ENCODE assay signal across 8 cellular contexts in genomic region chr16:234468-235305, GRCh38. TPM values are rescaled to one million over a fixed set of nuclear protein-coding genes. Genes with fewer than 3 reads are reported as not detected.
A peak's percentile ranks its signal among the peaks of the same experiment; 100 is the strongest.
DNase-seq lines count a peak whose midpoint lies in the region; ATAC-seq and TF ChIP-seq lines count a peak whose summit lies in the region.

Gene FAM234A (plus strand): TSS chr16:234821. CDS start chr16:254414, 19,593 bp downstream.

- peak in 2 of 4 donors; percentile 51 to 59 for TF ChIP-seq EP300 in upper lobe of left lung (IDR thresholded peaks at IDR 0.05)

- ATAC-seq in HG02870 (IDR thresholded peaks at IDR 0.05; ENCODE audit: unreplicated experiment): peak; percentile 82
- peak; percentile 88 to 90 (median 89) for ATAC-seq in T-cell (replicated peaks in 1 of 4)
- ATAC-seq in heart right ventricle: peak; percentile 93 to 98 (median 96)
- ATAC-seq in upper lobe of left lung (ENCODE audit: low FRiP score in 2 of 2): peak; percentile 96 to 98

- TF ChIP-seq POLR2A in upper lobe of left lung (IDR thresholded peaks at IDR 0.05): peak; percentile 57 to 98 (median 94)

- H3K4me3 Mint-ChIP-seq in T-cell: peak within 1 kb of the TSS; percentile 82 to 97 (median 86)

- POLR2A ChIA-PET in T-cell (lab: Charles Lee): interaction anchor here (0.5 to 1.0 kb wide), 5 partner anchors 14 to 136 kb away, joined by 3 to 7 read pairs (median 3); partner anchors contain the start of gene MRPL28 (in 1 of the 2)

- in situ Hi-C loops in GM13977 (cut with MboI; ENCODE audit: low pct_unique_long_range_greater_than_20kb, low sequenced_read_pairs, unreplicated experiment): no loop called here

- H3K27me3 ChIP-seq in heart right ventricle: no peaks in the 10 kb centered on the region
- no peaks in the 10 kb centered on the region for H3K27me3 ChIP-seq in upper lobe of left lung

- DNase-seq in GM13977 (ENCODE audit: low spot score): peak; percentile 97
- DNase-seq in NCI-H146 (lab: John Stamatoyannopoulos, UW): peak; percentile 98
- DNase-seq in T-cell: peak; percentile 88 to 96 (median 93)
- DNase-seq in heart right ventricle: peak; percentile 93 to 94
- DNase-seq in posterior vena cava (ENCODE audit: low spot score): peak; percentile 98
- peak; percentile 96 to 99 for DNase-seq in upper lobe of left lung

- intact Hi-C loops in heart right ventricle (cut with DNase I) (loop anchor here in 3 of 10 donors (2.0 to 10.0 kb wide), 3 partner anchors 118 to 120 kb away; partner anchors contain the start of gene AXIN1 (in 3 of the 3)), posterior vena cava (cut with DNase I) (no loop called here)

- H3K4me1 ChIP-seq in heart right ventricle: peaks cover 0 to 25% (median 14%) of the 10 kb centered on the region in 9 donors
- H3K4me1 ChIP-seq in upper lobe of left lung: peaks cover 8 to 16% (median 9%) of the 10 kb centered on the region in 4 donors

- H3K36me3 ChIP-seq in heart right ventricle: peaks cover 0 to 11% (median 0%) of the 10 kb centered on the region in 9 donors
- no peaks in the 10 kb centered on the region for H3K36me3 ChIP-seq in upper lobe of left lung

- H3K27me3 Mint-ChIP-seq in T-cell: no peaks in the 10 kb centered on the region

- peak within 1 kb of the TSS; percentile 94 to 95 for H3K27ac Mint-ChIP-seq in T-cell

- peaks cover 12 to 18% (median 12%) of the 10 kb centered on the region in 3 donors for H3K4me1 Mint-ChIP-seq in T-cell

- peaks cover 4% of the 10 kb centered on the region for H3K36me3 Mint-ChIP-seq in T-cell

- CTCF ChIA-PET in T-cell (lab: Charles Lee): interaction anchor here (0.6 to 1.9 kb wide), 10 partner anchors 8 to 436 kb away, joined by 3 to 14 read pairs (median 3); partner anchors contain the start of gene AXIN1 (in 1 of the 2)

- TF ChIP-seq CTCF in GM13977 (IDR thresholded peaks at IDR 0.05; ENCODE audit: extremely low read depth, insufficient read depth, missing control alignments) (peak; percentile 46), heart right ventricle (IDR thresholded peaks at IDR 0.05) (peak; percentile 14 to 66 (median 47)), upper lobe of left lung (IDR thresholded peaks at IDR 0.05) (peak in 4 of 6 experiments; percentile 29 to 66 (median 57))

- H3K9me3 ChIP-seq in heart right ventricle: no peaks in the 10 kb centered on the region
- no peaks in the 10 kb centered on the region for H3K9me3 ChIP-seq in upper lobe of left lung

- H3K4me3 ChIP-seq in heart right ventricle: peak within 1 kb of the TSS; percentile 72 to 98 (median 90)
- peak within 1 kb of the TSS; percentile 77 to 100 (median 84) for H3K4me3 ChIP-seq in upper lobe of left lung

- WGBS in adipose tissue, 3 donors: 0% methylated on average over 60 to 85 of the region's 85 CpGs
- 1% methylated on average over 67 to 85 of the region's 85 CpGs for WGBS in heart right ventricle, 2 donors
- WGBS in upper lobe of left lung, 2 donors: 1 to 2% methylated on average over 29 to 57 of the region's 85 CpGs

- H3K27ac ChIP-seq in adipose tissue (ENCODE audit: low read depth, low read length) (peak within 1 kb of the TSS; percentile 44), heart right ventricle (peak within 1 kb of the TSS; percentile 88 to 99 (median 96)), upper lobe of left lung (peak within 1 kb of the TSS; percentile 97 to 98 (median 98))

- H3K9me3 Mint-ChIP-seq in T-cell: no peaks in the 10 kb centered on the region

RNA-seq across cellular contexts. Expression of gene FAM234A, which starts in this region (rescaled TPM):
- total RNA-seq in T-cell (10 to 100 TPM; 31.6 to 38.2 (median 36.1) TPM), heart right ventricle (100 to 1,000 TPM; 114 to 200 (median 161) TPM), posterior vena cava (10 to 100 TPM; 69.4 to 86.2 TPM), upper lobe of left lung (10 to 100 TPM; 55.4 to 92.7 (median 66.0) TPM)
- polyA plus RNA-seq in adipose tissue (100 to 1,000 TPM in 1 of 3 donors, 10 to 100 TPM in 2; 41.5 to 108 (median 59.5) TPM), heart right ventricle (10 to 100 TPM; 70.5 to 97.9 TPM)

Comparison
In these comparisons a context has a peak if more than half of its experiments do, and no peak if none do; other contexts are left out.
1. Peak in every context shown above with its lines: DNase-seq, ATAC-seq, H3K4me3 ChIP-seq and H3K27ac ChIP-seq.
2. H3K27ac ChIP-seq: peak in every context shown above with its lines; median percentile 98 in upper lobe of left lung; 96 in heart right ventricle; 44 in adipose tissue.